In genomic region chr11:103541186-103541795, GRCh38 we compare ENCODE assay signal across 20 cellular contexts.
A peak's percentile ranks its signal among the peaks of the same experiment; 100 is the strongest.
DNase-seq lines count a peak whose midpoint lies in the region; ATAC-seq, FAIRE-seq and TF ChIP-seq lines count a peak whose summit lies in the region.
"Had no signal": no experiment of that assay in that cellular context is flagged by ENCODE, and none has a peak within 500 bp of the region (broad histone marks: within the 10 kb centered on the region; RNA-seq: fewer than 3 reads in every experiment).

No MANE protein-coding gene starts in this region.

- peaks cover 3% of the 10 kb centered on the region for H3K9me3 Mint-ChIP-seq in stimulated activated effector memory CD8-positive, alpha-beta T cell treated with anti-CD3 and anti-CD28 coated beads, Interleukin-12 subunit alpha, Interleukin-12 subunit beta, amount 100 ng/mL, for 72 hours

- H3K4me2 ChIP-seq in K562 (ENCODE audit: insufficient read depth, low read length): no peak overlapping the region
- H3K4me2 ChIP-seq in mesendoderm (ENCODE audit: low read length): no peak overlapping the region

- no peaks in the 10 kb centered on the region for H3K36me3 Mint-ChIP-seq in stimulated activated effector memory CD8-positive, alpha-beta T cell treated with anti-CD3 and anti-CD28 coated beads, Interleukin-12 subunit alpha, Interleukin-12 subunit beta, amount 100 ng/mL, for 72 hours

- H3K4me3 ChIP-seq in K562: no peak overlapping the region
- no peak overlapping the region for H3K4me3 ChIP-seq in mesendoderm (ENCODE audit: low read length)
- H3K4me3 ChIP-seq: left lung, right atrium auricular region, upper lobe of right lung had no signal

- no peaks in the 10 kb centered on the region for H3K79me1 ChIP-seq in mesendoderm (ENCODE audit: low read length)

- DNase-seq in NCI-H748 (lab: John Stamatoyannopoulos, UW; ENCODE audit: unreplicated experiment) (peak; percentile 41), NCI-H748 treated with DMSO at 0.1 percent for 48 hours (lab: John Stamatoyannopoulos, UW) (no peak), NCI-H1105 treated with DMSO at 0.1 percent for 48 hours (lab: John Stamatoyannopoulos, UW) (peak; percentile 50), K562 (ENCODE audit: extremely low read depth in 1 of 4, low spot score in 3 of 4) (peak in 1 of 4 experiments; percentile 7), mesendoderm (peak; percentile 55), RPMI8226 (no peak)
- DNase-seq in stimulated activated effector memory CD8-positive, alpha-beta T cell treated with anti-CD3 and anti-CD28 coated beads, Interleukin-12 subunit alpha, Interleukin-12 subunit beta, amount 100 ng/mL, for 72 hours (ENCODE audit: low spot score in 2 of 2): no peak
- DNase-seq: amygdala; foreskin melanocyte; left lung; NCI-H1048; NCI-H226; nucleus accumbens; stimulated activated CD4-positive, alpha-beta T cell treated with anti-CD3 and anti-CD28 coated beads, Interleukin-15, amount 100 ng/mL, for 24 hours; stimulated activated naive CD8-positive, alpha-beta T cell treated with anti-CD3 and anti-CD28 coated beads, Interleukin-15, Interleukin-2, amounts not matched to agents 100 U/mL and 50 U/mL, for 24 hours; upper lobe of right lung had no signal

- no peak overlapping the region for H3K23ac ChIP-seq in mesendoderm (ENCODE audit: low read length)

- WGBS in K562 (ENCODE audit: insufficient coverage, low coverage, missing lambda C conversion rate): 0% methylated on average over 4 of the region's 4 CpGs
- no CpG with 5 or more reads among the region's 4 CpGs for WGBS in mesendoderm (ENCODE audit: extremely low coverage, insufficient coverage, low lambda C conversion rate)

- H3K18ac ChIP-seq in mesendoderm (ENCODE audit: low read length): no peak overlapping the region

- no peaks in the 10 kb centered on the region for H3K9me1 ChIP-seq in K562 (ENCODE audit: control insufficient read depth, insufficient read depth, low read length)

- CTCF ChIA-PET in K562 (lab: Yijun Ruan, JAX; ENCODE audit: low intra/inter-chr PET ratio): no interaction called here

- no peak overlapping the region for H2AFZ ChIP-seq in K562 (ENCODE audit: low read depth, low read length)

- TF ChIP-seq EP300 in K562 (IDR thresholded peaks at IDR 0.05; ENCODE audit: low read length): no peak

- POLR2A ChIA-PET in K562 (lab: Yijun Ruan, JAX): no interaction called here

- H2BK15ac ChIP-seq in mesendoderm (replicated peaks; ENCODE audit: low read depth): no peak overlapping the region

- H3K27ac ChIP-seq in K562 (ENCODE audit: extremely low read depth, low read depth, low read length) (no peak overlapping the region), mesendoderm (ENCODE audit: low read depth, low read length) (no peak overlapping the region)
- H3K27ac ChIP-seq: C4-2B, left lung, right atrium auricular region, upper lobe of right lung had no signal

- no peaks in the 10 kb centered on the region for H4K20me1 ChIP-seq in K562 (replicated peaks; ENCODE audit: control insufficient read depth, insufficient read depth, low read length)

- ATAC-seq in K562 (no peak), HG02852 (IDR thresholded peaks at IDR 0.05; ENCODE audit: unreplicated experiment) (no peak)
- no peak for ATAC-seq in stimulated activated effector memory CD8-positive, alpha-beta T cell treated with anti-CD3 and anti-CD28 coated beads, Interleukin-12 subunit alpha, Interleukin-12 subunit beta, amount 100 ng/mL, for 72 hours
- ATAC-seq: activated CD4-positive, CD25-positive, alpha-beta regulatory T cell treated with anti-CD3 and anti-CD28 coated beads, Interleukin-2, amount 50 U/mL, for 24 hours; left lung; stimulated activated naive CD8-positive, alpha-beta T cell treated with anti-CD3 and anti-CD28 coated beads, Interleukin-15, Interleukin-2, amounts not matched to agents 100 U/mL and 50 U/mL, for 24 hours; upper lobe of right lung had no signal

- FAIRE-seq in K562 (lab: Jason Lieb, UNC): no peak

- no peak overlapping the region for H2AK5ac ChIP-seq in mesendoderm (ENCODE audit: low read length)

- no peaks in the 10 kb centered on the region for H3K4me1 ChIP-seq in K562 (replicated peaks in 1 of 2; ENCODE audit: control insufficient read depth in 2 of 2, insufficient read depth in 2 of 2, low read length in 2 of 2)
- H3K4me1 ChIP-seq in mesendoderm (ENCODE audit: control insufficient read depth, low read depth, low read length): no peaks in the 10 kb centered on the region
- H3K4me1 ChIP-seq: left lung, upper lobe of right lung had no signal

- no peak overlapping the region for H3K4me3 Mint-ChIP-seq in stimulated activated effector memory CD8-positive, alpha-beta T cell treated with anti-CD3 and anti-CD28 coated beads, Interleukin-12 subunit alpha, Interleukin-12 subunit beta, amount 100 ng/mL, for 72 hours

- no peak for TF ChIP-seq RAD21 in K562 (CRISPR knock-in tag; conservative IDR thresholded peaks at IDR 0.05 in 1 of 2, IDR thresholded peaks at IDR 0.05 in 1 of 2)

- no peaks in the 10 kb centered on the region for H3K36me3 ChIP-seq in K562 (ENCODE audit: control insufficient read depth, insufficient read depth, low read length)
- H3K36me3 ChIP-seq in mesendoderm (ENCODE audit: control insufficient read depth, insufficient read depth, low read length): no peaks in the 10 kb centered on the region
- H3K36me3 ChIP-seq: left lung, right atrium auricular region, upper lobe of right lung had no signal

- H3K9ac ChIP-seq in K562 (ENCODE audit: insufficient read depth in 1 of 2, low read depth in 2 of 2, low read length in 2 of 2) (no peak overlapping the region), mesendoderm (ENCODE audit: low read length) (no peak overlapping the region)

- H4K5ac ChIP-seq in mesendoderm (ENCODE audit: low read length): no peak overlapping the region

- in situ Hi-C loops in K562 (cut with MboI): no loop called here

- H3K56ac ChIP-seq in mesendoderm (ENCODE audit: low read length): no peak overlapping the region

- H3K4me1 Mint-ChIP-seq in stimulated activated effector memory CD8-positive, alpha-beta T cell treated with anti-CD3 and anti-CD28 coated beads, Interleukin-12 subunit alpha, Interleukin-12 subunit beta, amount 100 ng/mL, for 72 hours: no peaks in the 10 kb centered on the region

- no peak for TF ChIP-seq CTCF in K562 (IDR thresholded peaks at IDR 0.05 in 2 of 3, conservative IDR thresholded peaks at IDR 0.05 in 1 of 3; ENCODE audit: insufficient read depth in 2 of 3, low read depth in 1 of 3, low read length in 3 of 3)

- H3K27me3 ChIP-seq in K562 (ENCODE audit: control insufficient read depth in 2 of 2, insufficient read depth in 2 of 2, low read length in 2 of 2) (no peaks in the 10 kb centered on the region), mesendoderm (ENCODE audit: insufficient read depth, low read length, poor library complexity) (no peaks in the 10 kb centered on the region)
- H3K27me3 ChIP-seq: left lung, right atrium auricular region, upper lobe of right lung had no signal

- no peak overlapping the region for H3K4ac ChIP-seq in mesendoderm (ENCODE audit: low read depth, low read length)

- intact Hi-C loops in K562 (cut with micrococcal nuclease): no loop called here

- H2BK5ac ChIP-seq in mesendoderm (ENCODE audit: low read length): no peak overlapping the region

- no peaks in the 10 kb centered on the region for H3K79me2 ChIP-seq in K562 (ENCODE audit: control insufficient read depth, insufficient read depth, low read length)
- H3K79me2 ChIP-seq in mesendoderm (ENCODE audit: control insufficient read depth, insufficient read depth, low read length): no peaks in the 10 kb centered on the region

- no peaks in the 10 kb centered on the region; the same call in 1 of the 2 replicates for H3K9me3 ChIP-seq in K562 (replicated peaks; ENCODE audit: control insufficient read depth, insufficient read depth, low read depth, low read length)
- H3K9me3 ChIP-seq: left lung, right atrium auricular region, upper lobe of right lung had no signal

- no peak for TF ChIP-seq POLR2A in K562 (conservative IDR thresholded peaks at IDR 0.05)

- no peak overlapping the region for H3K27ac Mint-ChIP-seq in stimulated activated effector memory CD8-positive, alpha-beta T cell treated with anti-CD3 and anti-CD28 coated beads, Interleukin-12 subunit alpha, Interleukin-12 subunit beta, amount 100 ng/mL, for 72 hours

- no TSS peak for BruUV-seq in K562 (replicated peaks; lab: Mats Ljungman, UMichigan)

- H4K8ac ChIP-seq in mesendoderm (ENCODE audit: low read depth, low read length): no peak overlapping the region

- no peak overlapping the region for H2BK120ac ChIP-seq in mesendoderm (ENCODE audit: low read depth, low read length)

TF ChIP-seq in K562, 482 proteins besides CTCF, POLR2A, EP300 and RAD21:
- no peak for TF ChIP-seq ZSCAN29 (IDR thresholded peaks at IDR 0.05)
- TF ChIP-seq NFE2 (IDR thresholded peaks at IDR 0.05; ENCODE audit: low read depth): 0 out of 2 replicates have a peak, but pooled peaks have one; percentile 24
- TF ChIP-seq HNRNPUL1 (IDR thresholded peaks at IDR 0.05; ENCODE audit: low read length): no peak
- no peak for TF ChIP-seq TSC22D4 (tag; IDR thresholded peaks at IDR 0.05)
- no peak for TF ChIP-seq ZEB2 (IDR thresholded peaks at IDR 0.05)
- TF ChIP-seq MAFG (tag; conservative IDR thresholded peaks at IDR 0.05): peak; percentile 28; the same call in 1 of the 2 replicates
- 0 out of 2 replicates have a peak, but pooled peaks have one; percentile 18 for TF ChIP-seq CBX5 (IDR thresholded peaks at IDR 0.05; ENCODE audit: borderline replicate concordance, low read depth)

Comparison
In these comparisons a context has a peak if more than half of its experiments do, and no peak if none do; other contexts are left out.
1. DNase-seq: peak in NCI-H748 (single experiment), NCI-H1105 treated with DMSO at 0.1 percent for 48 hours (single experiment) and mesendoderm (single experiment); none in NCI-H748 treated with DMSO at 0.1 percent for 48 hours (single experiment), stimulated activated effector memory CD8-positive, alpha-beta T cell treated with anti-CD3 and anti-CD28 coated beads, Interleukin-12 subunit alpha, Interleukin-12 subunit beta, amount 100 ng/mL, for 72 hours (0 of 2) and RPMI8226 (single experiment).